Comparison of ENCODE assay signal across 1 cellular context in genomic region chr2:181364492-181365175, GRCh38.
TF ChIP-seq lines count a peak whose summit lies in the region.

No MANE protein-coding gene starts in this region.

TF ChIP-seq in H1, 55 proteins besides CTCF, POLR2A, EP300 and RAD21 (continued from another document):
- TF ChIP-seq CHD7 (IDR thresholded peaks at IDR 0.05; ENCODE audit: insufficient replicate concordance, low read length) (no peak), TAF1 (IDR thresholded peaks at IDR 0.05; ENCODE audit: low read depth, low read length) (no peak), RFX5 (IDR thresholded peaks at IDR 0.05; ENCODE audit: borderline replicate concordance, low read depth, low read length) (no peak), CEBPB (IDR thresholded peaks at IDR 0.05; ENCODE audit: low read depth, low read length) (no peak), YY1 (IDR thresholded peaks at IDR 0.05; ENCODE audit: low read depth, low read length) (no peak), ZNF274 (IDR thresholded peaks at IDR 0.05; ENCODE audit: borderline replicate concordance, extremely low read depth, low read length) (no peak)
